In genomic region chr5:94057655-94058054, GRCh38 we compare ENCODE assay signal across 17 cellular contexts.
"Had no signal": no experiment of that assay in that cellular context is flagged by ENCODE, and none has a peak within 500 bp of the region (broad histone marks: within the 10 kb centered on the region; RNA-seq: fewer than 3 reads in every experiment).

No MANE protein-coding gene starts in this region.

- H3K4me3 ChIP-seq: adrenal gland, gastrocnemius medialis, prostate gland had no signal

- H3K27ac Mint-ChIP-seq: activated CD4-positive, alpha-beta T cell treated with anti-CD3 and anti-CD28 coated beads, Interleukin-2, amount 10 ng/mL, durations not matched to agents 7 days and 5 days; stimulated activated naive B cell treated with anti-CD40 and anti-IgM and Interleukin-4, amounts not matched to agents 10 μg/mL and 1 μg/mL and 100 μg/mL, for 72 hours; T-helper 17 cell had no signal

- H3K27me3 ChIP-seq: adrenal gland, gastrocnemius medialis, neutrophil had no signal

- H3K36me3 ChIP-seq: adrenal gland, gastrocnemius medialis, prostate gland had no signal

- H3K4me1 Mint-ChIP-seq: activated CD4-positive, alpha-beta T cell treated with anti-CD3 and anti-CD28 coated beads, Interleukin-2, amount 10 ng/mL, durations not matched to agents 7 days and 5 days had no signal

- H3K27ac ChIP-seq: adrenal gland, epithelial cell of prostate, gastrocnemius medialis, neutrophil, prostate gland had no signal

- H3K27me3 Mint-ChIP-seq: activated CD4-positive, alpha-beta T cell treated with anti-CD3 and anti-CD28 coated beads, Interleukin-2, amount 10 ng/mL, durations not matched to agents 7 days and 5 days; stimulated activated naive B cell treated with anti-CD40 and anti-IgM and Interleukin-4, amounts not matched to agents 10 μg/mL and 1 μg/mL and 100 μg/mL, for 72 hours; T-helper 17 cell had no signal

- DNase-seq: activated CD4-positive, alpha-beta T cell treated with anti-CD3 and anti-CD28 coated beads, Interleukin-2, amount 10 ng/mL, durations not matched to agents 7 days and 5 days; activated CD4-positive, CD25-positive, alpha-beta regulatory T cell; activated naive CD4-positive, alpha-beta T cell treated with anti-CD3 and anti-CD28 coated beads, Interleukin-2, amount 50 U/mL, for 16 hours; adrenal gland; central memory CD4-positive, alpha-beta T cell; effector memory CD4-positive, alpha-beta T cell; gastrocnemius medialis; midbrain; stimulated activated CD4-positive, alpha-beta T cell treated with anti-CD3 and anti-CD28 coated beads, Interleukin-2, amount 100 ng/mL, for 24 hours; stimulated activated naive B cell treated with anti-CD40 and anti-IgM and Interleukin-4, amounts not matched to agents 10 μg/mL and 1 μg/mL and 100 μg/mL, for 72 hours; substantia nigra; T-helper 17 cell; trophoblast cell had no signal

- H3K4me3 Mint-ChIP-seq: activated CD4-positive, alpha-beta T cell treated with anti-CD3 and anti-CD28 coated beads, Interleukin-2, amount 10 ng/mL, durations not matched to agents 7 days and 5 days; stimulated activated naive B cell treated with anti-CD40 and anti-IgM and Interleukin-4, amounts not matched to agents 10 μg/mL and 1 μg/mL and 100 μg/mL, for 72 hours; T-helper 17 cell had no signal

- H3K4me1 ChIP-seq: prostate gland had no signal

- ATAC-seq: gastrocnemius medialis; sciatic nerve; stimulated activated naive B cell treated with anti-CD40 and anti-IgM and Interleukin-4, amounts not matched to agents 10 μg/mL and 1 μg/mL and 100 μg/mL, for 72 hours; T-helper 17 cell had no signal

- H3K9me3 ChIP-seq: adrenal gland, gastrocnemius medialis, neutrophil, prostate gland had no signal
